In genomic region chr17:19006698-19007097, GRCh38 we compare ENCODE assay signal across 3 cellular contexts.
TF ChIP-seq lines count a peak whose summit lies in the region.

No MANE protein-coding gene starts in this region.

TF ChIP-seq in SK-N-SH treated with all-trans-retinoic acid at 6 μM for 48 hours, 23 proteins besides CTCF, POLR2A, EP300 and RAD21:
- TF ChIP-seq TCF4 (CRISPR knock-in tag; IDR thresholded peaks at IDR 0.05; ENCODE audit: borderline replicate concordance) (no peak), RARB (CRISPR knock-in tag; IDR thresholded peaks at IDR 0.05) (no peak), TOX (CRISPR knock-in tag; IDR thresholded peaks at IDR 0.05; ENCODE audit: borderline replicate concordance) (no peak), CSDC2 (CRISPR knock-in tag; IDR thresholded peaks at IDR 0.05) (no peak), ZNF8 (CRISPR knock-in tag; IDR thresholded peaks at IDR 0.05) (peak; percentile 100)
- TF ChIP-seq, protein P1, sequence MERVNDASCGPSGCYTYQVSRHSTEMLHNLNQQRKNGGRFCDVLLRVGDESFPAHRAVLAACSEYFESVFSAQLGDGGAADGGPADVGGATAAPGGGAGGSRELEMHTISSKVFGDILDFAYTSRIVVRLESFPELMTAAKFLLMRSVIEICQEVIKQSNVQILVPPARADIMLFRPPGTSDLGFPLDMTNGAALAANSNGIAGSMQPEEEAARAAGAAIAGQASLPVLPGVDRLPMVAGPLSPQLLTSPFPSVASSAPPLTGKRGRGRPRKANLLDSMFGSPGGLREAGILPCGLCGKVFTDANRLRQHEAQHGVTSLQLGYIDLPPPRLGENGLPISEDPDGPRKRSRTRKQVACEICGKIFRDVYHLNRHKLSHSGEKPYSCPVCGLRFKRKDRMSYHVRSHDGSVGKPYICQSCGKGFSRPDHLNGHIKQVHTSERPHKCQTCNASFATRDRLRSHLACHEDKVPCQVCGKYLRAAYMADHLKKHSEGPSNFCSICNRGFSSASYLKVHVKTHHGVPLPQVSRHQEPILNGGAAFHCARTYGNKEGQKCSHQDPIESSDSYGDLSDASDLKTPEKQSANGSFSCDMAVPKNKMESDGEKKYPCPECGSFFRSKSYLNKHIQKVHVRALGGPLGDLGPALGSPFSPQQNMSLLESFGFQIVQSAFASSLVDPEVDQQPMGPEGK (CRISPR knock-in tag; IDR thresholded peaks at IDR 0.05; ENCODE audit: borderline replicate concordance) = no peak

TF ChIP-seq in SK-N-SH, 30 proteins besides CTCF, POLR2A, EP300 and RAD21:
- TF ChIP-seq USF2 (IDR thresholded peaks at IDR 0.05; ENCODE audit: borderline replicate concordance, low read depth, low read length) (no peak), PBX3 (IDR thresholded peaks at IDR 0.05) (no peak), ZBTB33 (IDR thresholded peaks at IDR 0.05; ENCODE audit: borderline replicate concordance, low read depth) (no peak), JUND (IDR thresholded peaks at IDR 0.05) (no peak), SMC3 (IDR thresholded peaks at IDR 0.05; ENCODE audit: low read depth, low read length) (no peak), TCF12 (IDR thresholded peaks at IDR 0.05) (no peak), CHD2 (IDR thresholded peaks at IDR 0.05; ENCODE audit: low read length, partially characterized antibody) (no peak), MEF2A (IDR thresholded peaks at IDR 0.05; ENCODE audit: borderline replicate concordance, low read depth) (no peak), NFIC (IDR thresholded peaks at IDR 0.05; ENCODE audit: borderline replicate concordance) (no peak), GABPA (IDR thresholded peaks at IDR 0.05; ENCODE audit: low read depth) (no peak), RCOR1 (IDR thresholded peaks at IDR 0.05; ENCODE audit: low read length) (no peak), NRF1 (IDR thresholded peaks at IDR 0.05; ENCODE audit: low read depth, low read length) (no peak), FOXM1 (IDR thresholded peaks at IDR 0.05; ENCODE audit: low read depth) (no peak), YY1 (IDR thresholded peaks at IDR 0.05; ENCODE audit: low read depth) (no peak), FOXJ3 (CRISPR knock-in tag; IDR thresholded peaks at IDR 0.05) (no peak), ELF1 (IDR thresholded peaks at IDR 0.05) (no peak)
- TF ChIP-seq, protein P2, sequence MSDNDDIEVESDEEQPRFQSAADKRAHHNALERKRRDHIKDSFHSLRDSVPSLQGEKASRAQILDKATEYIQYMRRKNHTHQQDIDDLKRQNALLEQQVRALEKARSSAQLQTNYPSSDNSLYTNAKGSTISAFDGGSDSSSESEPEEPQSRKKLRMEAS (IDR thresholded peaks at IDR 0.05; ENCODE audit: low read depth) = no peak
- TF ChIP-seq, protein P3, sequence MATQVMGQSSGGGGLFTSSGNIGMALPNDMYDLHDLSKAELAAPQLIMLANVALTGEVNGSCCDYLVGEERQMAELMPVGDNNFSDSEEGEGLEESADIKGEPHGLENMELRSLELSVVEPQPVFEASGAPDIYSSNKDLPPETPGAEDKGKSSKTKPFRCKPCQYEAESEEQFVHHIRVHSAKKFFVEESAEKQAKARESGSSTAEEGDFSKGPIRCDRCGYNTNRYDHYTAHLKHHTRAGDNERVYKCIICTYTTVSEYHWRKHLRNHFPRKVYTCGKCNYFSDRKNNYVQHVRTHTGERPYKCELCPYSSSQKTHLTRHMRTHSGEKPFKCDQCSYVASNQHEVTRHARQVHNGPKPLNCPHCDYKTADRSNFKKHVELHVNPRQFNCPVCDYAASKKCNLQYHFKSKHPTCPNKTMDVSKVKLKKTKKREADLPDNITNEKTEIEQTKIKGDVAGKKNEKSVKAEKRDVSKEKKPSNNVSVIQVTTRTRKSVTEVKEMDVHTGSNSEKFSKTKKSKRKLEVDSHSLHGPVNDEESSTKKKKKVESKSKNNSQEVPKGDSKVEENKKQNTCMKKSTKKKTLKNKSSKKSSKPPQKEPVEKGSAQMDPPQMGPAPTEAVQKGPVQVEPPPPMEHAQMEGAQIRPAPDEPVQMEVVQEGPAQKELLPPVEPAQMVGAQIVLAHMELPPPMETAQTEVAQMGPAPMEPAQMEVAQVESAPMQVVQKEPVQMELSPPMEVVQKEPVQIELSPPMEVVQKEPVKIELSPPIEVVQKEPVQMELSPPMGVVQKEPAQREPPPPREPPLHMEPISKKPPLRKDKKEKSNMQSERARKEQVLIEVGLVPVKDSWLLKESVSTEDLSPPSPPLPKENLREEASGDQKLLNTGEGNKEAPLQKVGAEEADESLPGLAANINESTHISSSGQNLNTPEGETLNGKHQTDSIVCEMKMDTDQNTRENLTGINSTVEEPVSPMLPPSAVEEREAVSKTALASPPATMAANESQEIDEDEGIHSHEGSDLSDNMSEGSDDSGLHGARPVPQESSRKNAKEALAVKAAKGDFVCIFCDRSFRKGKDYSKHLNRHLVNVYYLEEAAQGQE (IDR thresholded peaks at IDR 0.05; ENCODE audit: low read depth, low read length) = no peak
TF ChIP-seq in SK-N-SH: peak in this region for 0.

TF ChIP-seq in K562, 482 proteins besides CTCF, POLR2A, EP300 and RAD21:
- TF ChIP-seq SMARCA5 (IDR thresholded peaks at IDR 0.05) (0 out of 2 replicates have a peak, but pooled peaks have one; percentile 14), POU5F1 (IDR thresholded peaks at IDR 0.05; ENCODE audit: borderline replicate concordance, low read depth, low read length, partially characterized antibody) (no peak), ZNF146 (CRISPR knock-in tag; IDR thresholded peaks at IDR 0.05; ENCODE audit: unreplicated experiment) (peak; percentile 93), RUNX1 (IDR thresholded peaks at IDR 0.05; ENCODE audit: low read depth) (no peak), ZNF140 (CRISPR knock-in tag; IDR thresholded peaks at IDR 0.05) (no peak), RBM14 (IDR thresholded peaks at IDR 0.05; ENCODE audit: borderline replicate concordance, insufficient read depth, low read depth, low read length) (no peak), MAFF (IDR thresholded peaks at IDR 0.05; ENCODE audit: low read length) (no peak), TCF7L2 (IDR thresholded peaks at IDR 0.05; ENCODE audit: low read depth, low read length) (no peak), KDM1A (IDR thresholded peaks at IDR 0.05) (0 out of 4 replicates have a peak, but pooled peaks of 1 of the 2 experiments have one; percentile 13), JUN (IDR thresholded peaks at IDR 0.05; ENCODE audit: borderline replicate concordance, low read depth, low read length) (no peak), JUN (CRISPR knock-in tag; IDR thresholded peaks at IDR 0.05; ENCODE audit: borderline replicate concordance) (no peak), RBM25 (IDR thresholded peaks at IDR 0.05; ENCODE audit: low read depth, low read length, severe bottlenecking) (peak; percentile 86), TAF7 (tag; IDR thresholded peaks at IDR 0.05) (no peak), ZNF780A (CRISPR knock-in tag; IDR thresholded peaks at IDR 0.05) (no peak)
